In genomic region chr6:33586108-33586640, GRCh38 we compare ENCODE assay signal across 8 cellular contexts. TPM values are rescaled to one million over a fixed set of nuclear protein-coding genes. Genes with fewer than 3 reads are reported as not detected.
DNase-seq lines count a peak whose midpoint lies in the region; ATAC-seq and TF ChIP-seq lines count a peak whose summit lies in the region.
"Had no signal": no experiment of that assay in that cellular context is flagged by ENCODE, and none has a peak within 500 bp of the region (broad histone marks: within the 10 kb centered on the region; RNA-seq: fewer than 3 reads in every experiment).

No MANE protein-coding gene starts in this region.

- no peaks in the 10 kb centered on the region for H3K79me2 ChIP-seq in GM23338 (replicated peaks; ENCODE audit: insufficient read depth)

- peaks cover 26% of the 10 kb centered on the region for H3K4me1 Mint-ChIP-seq in CD4-positive, alpha-beta T cell (ENCODE audit: low read depth)
- H3K4me1 Mint-ChIP-seq in GM23338 = peaks cover 16% of the 10 kb centered on the region
- H3K4me1 Mint-ChIP-seq in activated T-helper 17 cell treated with anti-CD3 and anti-CD28 coated beads, Interleukin-2, amount 50 U/mL, for 72 hours = peaks cover 12% of the 10 kb centered on the region
- peaks cover 5 to 35% (median 23%) of the 10 kb centered on the region in 4 donors for H3K4me1 Mint-ChIP-seq in naive thymus-derived CD8-positive, alpha-beta T cell

- H3K9me2 ChIP-seq in GM23338 (ENCODE audit: insufficient read depth) = no peaks in the 10 kb centered on the region

- H3K36me3 ChIP-seq in GM23338 (ENCODE audit: insufficient read depth) = no peaks in the 10 kb centered on the region
- H3K36me3 ChIP-seq: esophagus squamous epithelium had no signal

- H3K9me3 Mint-ChIP-seq in CD4-positive, alpha-beta T cell = no peaks in the 10 kb centered on the region
- no peaks in the 10 kb centered on the region for H3K9me3 Mint-ChIP-seq in GM23338
- H3K9me3 Mint-ChIP-seq in activated T-helper 17 cell treated with anti-CD3 and anti-CD28 coated beads, Interleukin-2, amount 50 U/mL, for 72 hours = no peaks in the 10 kb centered on the region
- H3K9me3 Mint-ChIP-seq in naive thymus-derived CD8-positive, alpha-beta T cell = no peaks in the 10 kb centered on the region

- H3K4me1 ChIP-seq in GM23338 (ENCODE audit: insufficient read depth) = peaks cover 14% of the 10 kb centered on the region; the same call in 1 of the 2 replicates

- no peak for ATAC-seq in CD4-positive, alpha-beta T cell (ENCODE audit: poor library complexity)
- no peak for ATAC-seq in GM23338
- no peak for ATAC-seq in activated T-helper 17 cell treated with anti-CD3 and anti-CD28 coated beads, Interleukin-2, amount 50 U/mL, for 72 hours (replicated peaks)
- ATAC-seq in naive thymus-derived CD8-positive, alpha-beta T cell = peak in 1 of 2 donors; percentile 25

- H3K4me3 ChIP-seq in GM23338 = no peak overlapping the region

- H4K20me1 ChIP-seq in GM23338 (replicated peaks; ENCODE audit: insufficient read depth) = no peaks in the 10 kb centered on the region

- no peak for DNase-seq in CD4-positive, alpha-beta T cell
- DNase-seq in GM23338 (ENCODE audit: low spot score) (no peak), ACHN (no peak), NCI-H510A treated with DMSO at 0.1 percent for 48 hours (lab: John Stamatoyannopoulos, UW) (no peak), SHP77 treated with DMSO at 0.1 percent for 48 hours (lab: John Stamatoyannopoulos, UW) (no peak)
- peak in 1 of 10 donors; percentile 15 for DNase-seq in naive thymus-derived CD8-positive, alpha-beta T cell
- DNase-seq: esophagus squamous epithelium had no signal

- intact Hi-C loops in CD4-positive, alpha-beta T cell (cut with DNase I, micrococcal nuclease) = loop anchor here (1.0 to 10.0 kb wide), 5 partner anchors 46 to 569 kb away; no protein-coding TSS in a partner anchor

- POLR2A ChIA-PET in CD4-positive, alpha-beta T cell (lab: Charles Lee) = interaction anchor here (0.8 to 1.4 kb wide), 2 partner anchors 15 to 125 kb away, joined by 3 to 5 read pairs; partner anchors contain the start of gene UQCC2
- POLR2A ChIA-PET in naive thymus-derived CD8-positive, alpha-beta T cell (lab: Charles Lee) = interaction anchor here (0.8 to 1.9 kb wide), 4 partner anchors 8 to 115 kb away, joined by 3 to 8 read pairs (median 5); partner anchors contain the start of gene ITPR3

- in situ Hi-C loops in ACHN (cut with HindIII; ENCODE audit: low pct_ligation_motif_present, low pct_unique_long_range_greater_than_20kb, low sequenced_read_pairs) = no loop called here

- no peaks in the 10 kb centered on the region for H3K9me3 ChIP-seq in CD4-positive, alpha-beta T cell (ENCODE audit: control insufficient read depth, low read length)
- H3K9me3 ChIP-seq: esophagus squamous epithelium had no signal

- TF ChIP-seq CTCF in CD4-positive, alpha-beta T cell (IDR thresholded peaks at IDR 0.05) = no peak
- TF ChIP-seq CTCF in GM23338 (conservative IDR thresholded peaks at IDR 0.05; ENCODE audit: low read depth in 2 of 2) = no peak

- CTCF ChIA-PET in CD4-positive, alpha-beta T cell (lab: Charles Lee) = interaction anchor here (0.6 to 1.6 kb wide), 3 partner anchors 46 to 115 kb away, joined by 3 to 6 read pairs (median 3); no protein-coding TSS in a partner anchor

- no peaks in the 10 kb centered on the region for H3K27me3 Mint-ChIP-seq in CD4-positive, alpha-beta T cell
- H3K27me3 Mint-ChIP-seq in GM23338 (ENCODE audit: insufficient read depth, low read depth, poor library complexity) = peaks cover 14% of the 10 kb centered on the region
- H3K27me3 Mint-ChIP-seq in activated T-helper 17 cell treated with anti-CD3 and anti-CD28 coated beads, Interleukin-2, amount 50 U/mL, for 72 hours = no peaks in the 10 kb centered on the region
- no peaks in the 10 kb centered on the region for H3K27me3 Mint-ChIP-seq in naive thymus-derived CD8-positive, alpha-beta T cell

- no peaks in the 10 kb centered on the region for H3K36me3 Mint-ChIP-seq in CD4-positive, alpha-beta T cell (ENCODE audit: low read depth)
- no peaks in the 10 kb centered on the region for H3K36me3 Mint-ChIP-seq in GM23338 (ENCODE audit: low read depth)
- no peaks in the 10 kb centered on the region for H3K36me3 Mint-ChIP-seq in activated T-helper 17 cell treated with anti-CD3 and anti-CD28 coated beads, Interleukin-2, amount 50 U/mL, for 72 hours (ENCODE audit: low read depth)
- H3K36me3 Mint-ChIP-seq in naive thymus-derived CD8-positive, alpha-beta T cell = no peaks in the 10 kb centered on the region

- peak overlapping the region; percentile 57; the same call in 1 of the 2 replicates for H3K4me2 ChIP-seq in GM23338

- H2AFZ ChIP-seq in GM23338 = peak overlapping the region; percentile 80; the same call in 1 of the 2 replicates

- no peak overlapping the region for H3K4me3 Mint-ChIP-seq in CD4-positive, alpha-beta T cell
- no peak overlapping the region for H3K4me3 Mint-ChIP-seq in GM23338
- H3K4me3 Mint-ChIP-seq in activated T-helper 17 cell treated with anti-CD3 and anti-CD28 coated beads, Interleukin-2, amount 50 U/mL, for 72 hours = peak overlapping the region; percentile 81
- peak overlapping the region in 4 of 10 donors; percentile 53 to 75 (median 66) for H3K4me3 Mint-ChIP-seq in naive thymus-derived CD8-positive, alpha-beta T cell

- no peaks in the 10 kb centered on the region for H3K27me3 ChIP-seq in CD4-positive, alpha-beta T cell (ENCODE audit: control insufficient read depth, insufficient read depth, low read length)
- no peaks in the 10 kb centered on the region for H3K27me3 ChIP-seq in GM23338 (ENCODE audit: insufficient read depth)
- H3K27me3 ChIP-seq: esophagus squamous epithelium had no signal

- peak overlapping the region; percentile 40 for H3K27ac ChIP-seq in CD4-positive, alpha-beta T cell (ENCODE audit: low read depth, low read length)
- H3K27ac ChIP-seq in GM23338 (ENCODE audit: low read depth) = no peak overlapping the region

- no peaks in the 10 kb centered on the region; the same call in 1 of the 2 replicates for H3F3A ChIP-seq in GM23338 (replicated peaks; ENCODE audit: low read depth)

- peak overlapping the region; percentile 87 for H3K27ac Mint-ChIP-seq in CD4-positive, alpha-beta T cell
- H3K27ac Mint-ChIP-seq in GM23338 = no peak overlapping the region
- peak overlapping the region; percentile 90 for H3K27ac Mint-ChIP-seq in activated T-helper 17 cell treated with anti-CD3 and anti-CD28 coated beads, Interleukin-2, amount 50 U/mL, for 72 hours
- H3K27ac Mint-ChIP-seq in naive thymus-derived CD8-positive, alpha-beta T cell = peak overlapping the region; percentile 77 to 95 (median 93)

TF ChIP-seq in GM23338, 12 proteins besides CTCF, POLR2A, EP300 and RAD21 (continues in another document):
- TF ChIP-seq, protein P1, sequence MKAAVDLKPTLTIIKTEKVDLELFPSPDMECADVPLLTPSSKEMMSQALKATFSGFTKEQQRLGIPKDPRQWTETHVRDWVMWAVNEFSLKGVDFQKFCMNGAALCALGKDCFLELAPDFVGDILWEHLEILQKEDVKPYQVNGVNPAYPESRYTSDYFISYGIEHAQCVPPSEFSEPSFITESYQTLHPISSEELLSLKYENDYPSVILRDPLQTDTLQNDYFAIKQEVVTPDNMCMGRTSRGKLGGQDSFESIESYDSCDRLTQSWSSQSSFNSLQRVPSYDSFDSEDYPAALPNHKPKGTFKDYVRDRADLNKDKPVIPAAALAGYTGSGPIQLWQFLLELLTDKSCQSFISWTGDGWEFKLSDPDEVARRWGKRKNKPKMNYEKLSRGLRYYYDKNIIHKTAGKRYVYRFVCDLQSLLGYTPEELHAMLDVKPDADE (IDR thresholded peaks at IDR 0.05) = no peak
- TF ChIP-seq POLR2AphosphoS5 (IDR thresholded peaks at IDR 0.05; ENCODE audit: low read depth) (no peak), JUNB (IDR thresholded peaks at IDR 0.05; ENCODE audit: unreplicated experiment) (no peak), EZH2phosphoT487 (IDR thresholded peaks at IDR 0.05; ENCODE audit: unreplicated experiment) (no peak), CREB1 (CRISPR knock-in tag; IDR thresholded peaks at IDR 0.05; ENCODE audit: low read depth) (no peak), NANOG (IDR thresholded peaks at IDR 0.05; ENCODE audit: borderline replicate concordance) (no peak), ZNF114 (CRISPR knock-in tag; IDR thresholded peaks at IDR 0.05) (no peak), ZNF331 (CRISPR knock-in tag; IDR thresholded peaks at IDR 0.05; ENCODE audit: low read depth) (no peak)

RNA-seq across cellular contexts. Expression of gene BAK1, which starts 6.1 kb away (rescaled TPM):
- 10 to 100 TPM; 38.3 to 40.8 TPM for total RNA-seq in CD4-positive, alpha-beta T cell
- total RNA-seq in GM23338 (2014; rRNA removed; shearing (Covaris generic)) = 45.0 and 50.7 TPM in 2 replicates
- 21.9 and 22.2 TPM in 2 replicates for polyA plus RNA-seq in GM23338 (2016; fragmentation: Nextera tagmentation; extraction: Ambion mirVana)
- 10 to 100 TPM; 48.8 to 61.9 TPM for total RNA-seq in activated T-helper 17 cell treated with anti-CD3 and anti-CD28 coated beads, Interleukin-2, amount 50 U/mL, for 72 hours
- 10 to 100 TPM; 16.3 to 16.5 TPM for total RNA-seq in naive thymus-derived CD8-positive, alpha-beta T cell
- polyA plus RNA-seq in naive thymus-derived CD8-positive, alpha-beta T cell = 10 to 100 TPM; 11.8 to 20.9 (median 13.2) TPM

RNA-seq across cellular contexts. Expression of gene ITPR3, which starts 34.9 kb away (rescaled TPM):
- 10 to 100 TPM; 44.5 to 45.5 TPM for total RNA-seq in CD4-positive, alpha-beta T cell
- 29.8 and 31.9 TPM in 2 replicates for total RNA-seq in GM23338 (2014; rRNA removed; shearing (Covaris generic))
- polyA plus RNA-seq in GM23338 (2016; fragmentation: Nextera tagmentation; extraction: Ambion mirVana) = 7.1 and 7.3 TPM in 2 replicates
- total RNA-seq in activated T-helper 17 cell treated with anti-CD3 and anti-CD28 coated beads, Interleukin-2, amount 50 U/mL, for 72 hours = 10 to 100 TPM; 57.0 to 59.7 TPM
- total RNA-seq in naive thymus-derived CD8-positive, alpha-beta T cell = 10 to 100 TPM; 44.3 to 46.2 TPM
- 1 to 10 TPM in 2 of 3 donors, under 1 TPM in 1; 0.98 to 4.9 (median 2.4) TPM for polyA plus RNA-seq in naive thymus-derived CD8-positive, alpha-beta T cell
